ENCODE assay signal across 8 cellular contexts in the genomic region with DNA sequence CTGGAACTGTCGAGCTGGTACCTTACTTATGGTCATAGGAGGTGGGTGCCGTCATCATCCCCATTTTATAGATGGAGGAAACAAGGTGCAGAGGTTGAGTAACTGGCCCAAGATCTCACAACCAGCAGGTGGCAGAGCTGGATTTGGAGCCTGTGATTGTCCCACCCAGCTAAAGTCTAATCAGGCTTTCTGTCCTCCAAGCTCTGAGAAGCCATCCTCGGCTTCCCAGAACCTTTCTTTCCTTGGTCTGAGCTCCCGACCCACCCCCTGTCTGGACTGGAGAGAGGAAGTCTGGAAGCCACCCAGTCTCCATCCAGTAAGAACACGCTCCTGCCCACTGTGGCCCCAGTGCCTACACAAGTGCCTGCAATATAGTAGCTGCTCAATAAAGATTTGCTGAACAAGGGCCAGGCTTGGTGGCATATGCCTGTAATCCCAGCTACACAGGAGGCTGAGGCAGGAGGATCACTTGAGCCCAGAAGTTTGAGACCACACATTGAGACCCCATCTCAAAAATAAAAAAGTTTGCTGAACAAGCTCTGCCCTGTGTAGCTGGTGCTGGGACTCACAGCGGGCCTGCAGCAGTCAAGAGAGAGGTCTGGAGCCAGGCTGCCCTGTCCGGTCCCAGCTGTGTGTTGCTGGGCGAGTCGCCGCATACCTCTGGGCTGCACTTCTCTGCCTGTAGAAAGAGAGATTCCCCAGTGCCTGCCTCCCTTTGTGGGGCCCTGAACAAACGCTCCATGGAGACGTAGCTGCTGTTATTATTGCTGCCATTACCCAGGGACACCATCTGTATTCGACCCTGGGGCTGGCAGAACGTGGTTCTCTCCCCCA. TPM values are rescaled to one million over a fixed set of nuclear protein-coding genes. Genes with fewer than 3 reads are reported as not detected.
DNase-seq lines count a peak whose midpoint lies in the region; ATAC-seq and TF ChIP-seq lines count a peak whose summit lies in the region.

No MANE protein-coding gene starts in this region.

- H3K27me3 ChIP-seq in ascending aorta = no peaks in the 10 kb centered on the region

- H3K9me3 ChIP-seq in ascending aorta = no peaks in the 10 kb centered on the region

- no peak for ATAC-seq in HG03175 (IDR thresholded peaks at IDR 0.05; ENCODE audit: unreplicated experiment)
- no peak for ATAC-seq in GM18868 (IDR thresholded peaks at IDR 0.05; ENCODE audit: unreplicated experiment)

- intact Hi-C loops in head of caudate nucleus (cut with DNase I) = no loop called here
- intact Hi-C loops in ascending aorta (cut with DNase I) = no loop called here

- peak; percentile 48 for DNase-seq in AG08395 (ENCODE audit: low spot score)
- DNase-seq in SW480 (ENCODE audit: low spot score) = peak; percentile 48
- DNase-seq in head of caudate nucleus = peak in 34 of 42 donors; percentile 18 to 77 (median 48)
- no peak for DNase-seq in ascending aorta (ENCODE audit: low spot score in 2 of 2)
- no peak for DNase-seq in H4 (ENCODE audit: low spot score)

- H3K36me3 ChIP-seq in ascending aorta = no peaks in the 10 kb centered on the region

- H3K4me1 ChIP-seq in ascending aorta = no peaks in the 10 kb centered on the region

- TF ChIP-seq CTCF in GM12872 (IDR thresholded peaks at IDR 0.05; ENCODE audit: insufficient read depth, low read depth, low read length) = peak; percentile 55
- TF ChIP-seq CTCF in ascending aorta (IDR thresholded peaks at IDR 0.05) = peak in 1 of 3 experiments; percentile 22

- no peak overlapping the region for H3K27ac ChIP-seq in ascending aorta

- no peak overlapping the region for H3K4me3 ChIP-seq in ascending aorta

RNA-seq across cellular contexts. Expression of gene DLGAP4, which starts 32.5 kb away (rescaled TPM):
- total RNA-seq in ascending aorta = 98.2 TPM
- total RNA-seq in H4 (2014; rRNA removed; shearing (Covaris generic)) = 10.2 and 12.4 TPM in 2 replicates

RNA-seq across cellular contexts. Expression of gene AAR2, which starts 37.4 kb away (rescaled TPM):
- 51.4 TPM for total RNA-seq in ascending aorta
- 19.6 and 27.7 TPM in 2 replicates for total RNA-seq in H4 (2014; rRNA removed; shearing (Covaris generic))

Comparison
In these comparisons a context has a peak if more than half of its experiments do, and no peak if none do; other contexts are left out.
1. DNase-seq: peak in AG08395 (single experiment), SW480 (single experiment) and head of caudate nucleus (34 of 42); none in ascending aorta (0 of 2) and H4 (single experiment).